ENCODE assay signal across 12 cellular contexts in genomic region chr18:902179-902718, GRCh38. TPM values are rescaled to one million over a fixed set of nuclear protein-coding genes. Genes with fewer than 3 reads are reported as not detected.
DNase-seq lines count a peak whose midpoint lies in the region; ATAC-seq and TF ChIP-seq lines count a peak whose summit lies in the region.
"Had no signal": no experiment of that assay in that cellular context is flagged by ENCODE, and none has a peak within 500 bp of the region (broad histone marks: within the 10 kb centered on the region; RNA-seq: fewer than 3 reads in every experiment).

No MANE protein-coding gene starts in this region.

- CTCF ChIA-PET in PC-3 (lab: Charles Lee) = interaction anchor here (0.5 to 0.7 kb wide), 2 partner anchors 176 to 1105 kb away, joined by 3 to 5 read pairs; no protein-coding TSS in a partner anchor

- H3K27me3 ChIP-seq in BE2C (no peaks in the 10 kb centered on the region), PC-3 (ENCODE audit: low read length) (peaks cover 85% of the 10 kb centered on the region)
- H3K27me3 ChIP-seq: testis had no signal

- POLR2A ChIA-PET in PC-3 (lab: Charles Lee; ENCODE audit: unreplicated experiment) = no interaction called here

- H3K9me3 ChIP-seq in BE2C (no peaks in the 10 kb centered on the region), PC-3 (ENCODE audit: low read length) (no peaks in the 10 kb centered on the region)
- H3K9me3 ChIP-seq: testis had no signal

- no peak overlapping the region for H3K9ac ChIP-seq in PC-3 (ENCODE audit: low read length)

- peak; percentile 32 for DNase-seq in BE2C
- DNase-seq in HFFc6 = no peak
- peak; percentile 45 for DNase-seq in PC-3
- DNase-seq in foreskin fibroblast = no peak
- no peak for DNase-seq in UCSD-AML1 (lab: John Stamatoyannopoulos, UW; ENCODE audit: unreplicated experiment)
- DNase-seq in NCI-H1105 treated with DMSO at 0.1 percent for 48 hours (lab: John Stamatoyannopoulos, UW) = no peak
- DNase-seq in dedifferentiated amniotic fluid mesenchymal stem cell (ENCODE audit: extremely low spot score) = no peak
- DNase-seq: EL, NCI-H526 treated with DMSO at 0.1 percent for 48 hours, testis had no signal

- peaks cover 4% of the 10 kb centered on the region; the same call in 1 of the 2 replicates for H3K4me1 ChIP-seq in BE2C
- 0 out of 2 replicates have a peak, but pooled peaks cover 4% of the 10 kb centered on the region for H3K4me1 ChIP-seq in PC-3 (ENCODE audit: insufficient read depth, low read length)

- no peaks in the 10 kb centered on the region for H3K4me1 Mint-ChIP-seq in HFFc6 (ENCODE audit: low read depth)

- no peaks in the 10 kb centered on the region for H3K36me3 Mint-ChIP-seq in HFFc6 (ENCODE audit: low read depth)
- H3K36me3 Mint-ChIP-seq: mesothelial cell of epicardium had no signal

- H3K9me3 Mint-ChIP-seq in HFFc6 = no peaks in the 10 kb centered on the region
- H3K9me3 Mint-ChIP-seq: mesothelial cell of epicardium had no signal

- ATAC-seq in PC-3 (peak; percentile 44), GM18517 (IDR thresholded peaks at IDR 0.05; ENCODE audit: unreplicated experiment) (no peak)

- H4K20me1 ChIP-seq in PC-3 (ENCODE audit: low read length) = no peaks in the 10 kb centered on the region

- no peak overlapping the region for H3K27ac Mint-ChIP-seq in HFFc6
- H3K27ac Mint-ChIP-seq: mesothelial cell of epicardium had no signal

- BruUV-seq in PC-3 (replicated peaks; lab: Mats Ljungman, UMichigan) = no TSS peak

- intact Hi-C loops in PC-3 (cut with micrococcal nuclease) = loop anchor here (1.0 to 10.0 kb wide), 3 partner anchors 59 to 610 kb away; no protein-coding TSS in a partner anchor

- no peaks in the 10 kb centered on the region for H3K9me2 ChIP-seq in PC-3 (replicated peaks; ENCODE audit: low read length)

- no peaks in the 10 kb centered on the region for H3K79me2 ChIP-seq in PC-3 (ENCODE audit: low read length)

- no peak overlapping the region for H3K4me3 Mint-ChIP-seq in HFFc6
- H3K4me3 Mint-ChIP-seq: mesothelial cell of epicardium had no signal

- no peak overlapping the region for H2AFZ ChIP-seq in PC-3 (ENCODE audit: low read length)

- peak; percentile 51 for TF ChIP-seq CTCF in BE2C (IDR thresholded peaks at IDR 0.05; ENCODE audit: low read depth, low read length)
- peak; percentile 26 for TF ChIP-seq CTCF in HFFc6 (IDR thresholded peaks at IDR 0.05)
- peak; percentile 62 for TF ChIP-seq CTCF in PC-3 (conservative IDR thresholded peaks at IDR 0.05; ENCODE audit: low read depth, low read length)
- TF ChIP-seq CTCF in foreskin fibroblast (IDR thresholded peaks at IDR 0.05; ENCODE audit: low read depth, low read length) = peak; percentile 7

- no peaks in the 10 kb centered on the region for H3F3A ChIP-seq in PC-3 (ENCODE audit: low read length, unreplicated experiment)

- 0 out of 2 replicates have a peak overlapping the region, but pooled peaks have one; percentile 9 for H3K4me3 ChIP-seq in BE2C (ENCODE audit: low read depth, low read length)
- H3K4me3 ChIP-seq in PC-3 (ENCODE audit: low read length) = no peak overlapping the region
- H3K4me3 ChIP-seq in foreskin fibroblast (ENCODE audit: low read depth in 1 of 2, low read length in 2 of 2) = no peak overlapping the region
- H3K4me3 ChIP-seq: testis had no signal

- H3K27me3 Mint-ChIP-seq in HFFc6 (ENCODE audit: insufficient read depth) = peaks cover 33% of the 10 kb centered on the region

- no peak overlapping the region for H3K4me2 ChIP-seq in PC-3 (ENCODE audit: low read length)

- H3K36me3 ChIP-seq in BE2C = no peaks in the 10 kb centered on the region
- no peaks in the 10 kb centered on the region for H3K36me3 ChIP-seq in PC-3 (ENCODE audit: low read depth, low read length)

- no peak overlapping the region for H3K27ac ChIP-seq in PC-3 (ENCODE audit: low read length)
- H3K27ac ChIP-seq: testis had no signal

RNA-seq across cellular contexts. Expression of gene ADCYAP1, which starts 2.4 kb away (rescaled TPM):
- 30.1 TPM for polyA plus RNA-seq in BE2C (2012; ENCODE audit: insufficient read depth, insufficient read length, low read depth)
- not detected for total RNA-seq in HFFc6 (2021; fragmentation: NEBNext Ultra II Directional; extraction: Animal tissue kit (Norgen Biotek cat#: 25700))
- 0.36 TPM in 1 of 2 replicates, not detected in the other for total RNA-seq in PC-3 (2014; rRNA removed)

Comparison
In these comparisons a context has a peak if more than half of its experiments do, and no peak if none do; other contexts are left out.
1. DNase-seq: peak in BE2C (single experiment) and PC-3 (single experiment); none in HFFc6 (single experiment), foreskin fibroblast (0 of 2), UCSD-AML1 (single experiment), NCI-H1105 treated with DMSO at 0.1 percent for 48 hours (single experiment) and dedifferentiated amniotic fluid mesenchymal stem cell (single experiment).
2. CTCF ChIP-seq: peak in every context shown above with its lines; median percentile 62 in PC-3; 51 in BE2C; 26 in HFFc6; 7 in foreskin fibroblast.